Comparison of ENCODE assay signal across 23 cellular contexts in genomic region chrX:17397074-17397473, GRCh38. TPM values are rescaled to one million over a fixed set of nuclear protein-coding genes. Genes with fewer than 3 reads are reported as not detected.
DNase-seq lines count a peak whose midpoint lies in the region; ATAC-seq and TF ChIP-seq lines count a peak whose summit lies in the region.
"Had no signal": no experiment of that assay in that cellular context is flagged by ENCODE, and none has a peak within 500 bp of the region (broad histone marks: within the 10 kb centered on the region; RNA-seq: fewer than 3 reads in every experiment).

No MANE protein-coding gene starts in this region.

- peak overlapping the region; percentile 91 for H2AFZ ChIP-seq in ACC112 (ENCODE audit: low read length, unreplicated experiment)

- H3K36me3 ChIP-seq in ACC112 (ENCODE audit: insufficient read depth, low read length): 0 out of 2 replicates have a peak, but pooled peaks cover 4% of the 10 kb centered on the region
- H3K36me3 ChIP-seq: gastrocnemius medialis, ovary, right lobe of liver, vagina had no signal

- H3K79me2 ChIP-seq in ACC112 (ENCODE audit: control insufficient read depth, insufficient read depth, low read length, unreplicated experiment): peaks cover 3% of the 10 kb centered on the region

- peaks cover 12% of the 10 kb centered on the region for H3K36me3 Mint-ChIP-seq in progenitor cell of endocrine pancreas (ENCODE audit: insufficient read depth)
- H3K36me3 Mint-ChIP-seq: activated naive CD4-positive, alpha-beta T cell treated with anti-CD3 and anti-CD28 coated beads, Interleukin-2, amount 50 U/mL, for 24 hours; CD14-positive monocyte; natural killer cell had no signal

- no peak for ATAC-seq in GM21825 (IDR thresholded peaks at IDR 0.05; ENCODE audit: unreplicated experiment)
- ATAC-seq: activated T-cell treated with anti-CD3 and anti-CD28 coated beads, Interleukin-2, amount 50 U/mL, for 72 hours; gastrocnemius medialis; natural killer cell; right lobe of liver had no signal

- H3K4me3 ChIP-seq in ACC112 (ENCODE audit: low read depth, low read length) (peak overlapping the region; percentile 12; the same call in 1 of the 2 replicates), foreskin fibroblast (ENCODE audit: low read depth in 1 of 2, low read length in 2 of 2) (no peak overlapping the region), coronary artery (no peak overlapping the region)
- H3K4me3 ChIP-seq: gastrocnemius medialis, ovary, right lobe of liver, vagina had no signal

- peaks cover 8% of the 10 kb centered on the region for H3K9me3 Mint-ChIP-seq in progenitor cell of endocrine pancreas (ENCODE audit: low read depth)
- H3K9me3 Mint-ChIP-seq: activated naive CD4-positive, alpha-beta T cell treated with anti-CD3 and anti-CD28 coated beads, Interleukin-2, amount 50 U/mL, for 24 hours; dendritic cell treated with granulocyte-macrophage colony-stimulating factor and Interleukin-4, amounts not matched to agents 40 ng/mL and 50 ng/mL, for 4 days; natural killer cell had no signal

- no peak overlapping the region for H3K4me3 Mint-ChIP-seq in progenitor cell of endocrine pancreas (ENCODE audit: low read depth)
- H3K4me3 Mint-ChIP-seq: activated naive CD4-positive, alpha-beta T cell treated with anti-CD3 and anti-CD28 coated beads, Interleukin-2, amount 50 U/mL, for 24 hours; activated T-cell treated with anti-CD3 and anti-CD28 coated beads, Interleukin-2, amount 50 U/mL, for 72 hours; brain; CD14-positive monocyte; dendritic cell treated with granulocyte-macrophage colony-stimulating factor and Interleukin-4, amounts not matched to agents 40 ng/mL and 50 ng/mL, for 4 days; natural killer cell had no signal

- H3K4me1 ChIP-seq in ACC112 (ENCODE audit: control insufficient read depth, insufficient read depth, low read length, unreplicated experiment): peaks cover 26% of the 10 kb centered on the region
- H3K4me1 ChIP-seq: gastrocnemius medialis, right lobe of liver, vagina had no signal

- H3K27me3 Mint-ChIP-seq in progenitor cell of endocrine pancreas: no peaks in the 10 kb centered on the region

- DNase-seq in HK-2 (ENCODE audit: unreplicated experiment) (peak; percentile 66), T1000 (lab: John Stamatoyannopoulos, UW) (peak; percentile 1), foreskin fibroblast (peak; percentile 19 to 55), DMS153 (lab: John Stamatoyannopoulos, UW) (no peak), progenitor cell of endocrine pancreas (ENCODE audit: low spot score, unreplicated experiment) (no peak), coronary artery (ENCODE audit: low spot score) (no peak)
- DNase-seq: activated CD4-positive, alpha-beta T cell treated with anti-CD3 and anti-CD28 coated beads for 4 hours; activated T-cell treated with anti-CD3 and anti-CD28 coated beads, Interleukin-2, amount 50 U/mL, for 72 hours; gastrocnemius medialis; natural killer cell; NCI-H1105; NCI-H2029 treated with DMSO at 0.1 percent for 48 hours; ovary; right lobe of liver; stimulated activated CD4-positive, alpha-beta T cell treated with anti-CD3 and anti-CD28 coated beads, Interleukin-15, amount 100 ng/mL, for 24 hours; SW 1271 had no signal

- peaks cover 4% of the 10 kb centered on the region for H3K4me1 Mint-ChIP-seq in progenitor cell of endocrine pancreas (ENCODE audit: low read depth)
- H3K4me1 Mint-ChIP-seq: activated naive CD4-positive, alpha-beta T cell treated with anti-CD3 and anti-CD28 coated beads, Interleukin-2, amount 50 U/mL, for 24 hours; brain; CD14-positive monocyte; natural killer cell had no signal

- H3K27me3 ChIP-seq in ACC112 (ENCODE audit: insufficient read depth, low read length): no peaks in the 10 kb centered on the region
- H3K27me3 ChIP-seq: gastrocnemius medialis, ovary, right lobe of liver, vagina had no signal

- peak overlapping the region; percentile 80 for H3K27ac ChIP-seq in ACC112 (ENCODE audit: low read depth, low read length)
- no peak overlapping the region for H3K27ac ChIP-seq in coronary artery
- H3K27ac ChIP-seq: gastrocnemius medialis, ovary, right lobe of liver, vagina had no signal

- TF ChIP-seq CTCF in foreskin fibroblast (IDR thresholded peaks at IDR 0.05; ENCODE audit: low read depth, low read length) (no peak), progenitor cell of endocrine pancreas (IDR thresholded peaks at IDR 0.05; ENCODE audit: unreplicated experiment) (no peak), coronary artery (IDR thresholded peaks at IDR 0.05) (no peak)

- no peak overlapping the region for H3K27ac Mint-ChIP-seq in progenitor cell of endocrine pancreas
- H3K27ac Mint-ChIP-seq: activated naive CD4-positive, alpha-beta T cell treated with anti-CD3 and anti-CD28 coated beads, Interleukin-2, amount 50 U/mL, for 24 hours; activated T-cell treated with anti-CD3 and anti-CD28 coated beads, Interleukin-2, amount 50 U/mL, for 72 hours; brain; CD14-positive monocyte; dendritic cell treated with granulocyte-macrophage colony-stimulating factor and Interleukin-4, amounts not matched to agents 40 ng/mL and 50 ng/mL, for 4 days; natural killer cell had no signal

RNA-seq across cellular contexts. Expression of gene NHS, which starts 22.1 kb away (rescaled TPM):
- 102 and 117 TPM in 2 replicates for total RNA-seq in progenitor cell of endocrine pancreas

Comparison
In these comparisons a context has a peak if more than half of its experiments do, and no peak if none do; other contexts are left out.
1. DNase-seq: peak in HK-2 (single experiment), T1000 (single experiment) and foreskin fibroblast (2 of 2); none in DMS153 (single experiment), progenitor cell of endocrine pancreas (single experiment) and coronary artery (single experiment).